In the genomic region with DNA sequence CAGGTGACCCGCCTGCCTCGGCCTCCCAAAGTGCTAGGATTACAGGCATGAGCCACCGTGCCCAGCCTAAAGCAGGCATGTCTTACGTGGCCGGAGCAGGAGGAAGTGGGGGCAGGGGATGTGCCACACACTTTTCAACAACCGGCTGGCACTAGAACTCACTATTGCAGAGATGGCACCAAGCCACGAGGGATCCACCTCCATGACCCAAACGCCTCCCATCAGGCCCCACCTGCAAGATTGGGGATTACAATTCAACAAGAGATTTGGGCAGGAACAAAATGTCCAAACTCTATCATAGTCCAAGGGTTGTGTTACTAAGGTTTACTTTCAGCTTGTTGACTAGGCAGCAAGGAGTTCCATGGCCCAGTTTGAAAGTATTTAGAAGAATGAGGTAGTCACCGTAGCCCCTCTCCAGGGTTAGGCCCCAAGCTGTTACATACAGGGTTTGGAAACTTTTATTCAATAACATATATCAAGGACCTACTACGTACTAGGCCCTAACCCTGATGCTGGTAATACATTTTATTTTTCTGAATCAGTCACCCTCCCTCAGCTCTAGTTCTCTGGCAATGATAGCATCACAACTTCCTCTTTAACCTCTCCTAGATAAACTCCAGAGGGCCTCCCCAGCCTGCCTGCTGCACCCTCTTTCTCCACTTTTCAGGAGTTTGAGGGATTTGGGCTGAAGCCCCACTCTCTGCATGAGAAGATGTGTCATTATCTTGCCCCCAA, we compare ENCODE assay signal across 9 cellular contexts. TPM values are rescaled to one million over a fixed set of nuclear protein-coding genes. Genes with fewer than 3 reads are reported as not detected.
DNase-seq lines count a peak whose midpoint lies in the region; ATAC-seq lines count a peak whose summit lies in the region.
"Had no signal": no experiment of that assay in that cellular context is flagged by ENCODE, and none has a peak within 500 bp of the region (broad histone marks: within the 10 kb centered on the region; RNA-seq: fewer than 3 reads in every experiment).

No MANE protein-coding gene starts in this region.

- peak; percentile 28 for DNase-seq in activated CD8-positive, alpha-beta memory T cell treated with anti-CD3 and anti-CD28 coated beads, Interleukin-2, amount 50 U/mL, for 48 hours
- DNase-seq in activated CD8-positive, alpha-beta memory T cell treated with anti-CD3 and anti-CD28 coated beads, Interleukin-2, amount 50 U/mL, for 4 hours: no peak
- DNase-seq in T-helper 17 cell (no peak), immature natural killer cell (no peak), stromal cell of bone marrow (ENCODE audit: low read depth) (peak; percentile 4), DMS153 treated with DMSO at 0.1 percent for 48 hours (lab: John Stamatoyannopoulos, UW; ENCODE audit: unreplicated experiment) (no peak)
- no peak for DNase-seq in stimulated activated CD4-positive, alpha-beta T cell treated with anti-CD3 and anti-CD28 coated beads, Interleukin-12 subunit alpha, Interleukin-12 subunit beta, amount 100 ng/mL, for 4 hours
- DNase-seq: NCI-H2081 had no signal

- peaks cover 16% of the 10 kb centered on the region for H3K4me1 Mint-ChIP-seq in T-helper 17 cell
- peaks cover 40 to 51% of the 10 kb centered on the region in 2 donors for H3K4me1 Mint-ChIP-seq in immature natural killer cell

- H3K4me3 Mint-ChIP-seq in T-helper 17 cell: peak overlapping the region; percentile 65
- H3K4me3 Mint-ChIP-seq in immature natural killer cell: peak overlapping the region; percentile 72 to 79 (median 74)

- H3K27ac Mint-ChIP-seq in T-helper 17 cell (peak overlapping the region; percentile 83), immature natural killer cell (peak overlapping the region; percentile 65 to 89 (median 80))

- H3K36me3 Mint-ChIP-seq in T-helper 17 cell (ENCODE audit: low read depth) (no peaks in the 10 kb centered on the region), immature natural killer cell (no peaks in the 10 kb centered on the region)

- peak; percentile 39 for ATAC-seq in T-helper 17 cell
- ATAC-seq in esophagus mucosa: no peak

- peaks cover 0 to 2% (median 0%) of the 10 kb centered on the region in 6 donors for H3K9me3 Mint-ChIP-seq in immature natural killer cell

- no peaks in the 10 kb centered on the region for H3K9me3 ChIP-seq in T-helper 17 cell (ENCODE audit: control insufficient read depth, low read length, poor library complexity, severe bottlenecking)

- H3K27me3 Mint-ChIP-seq in T-helper 17 cell (no peaks in the 10 kb centered on the region), immature natural killer cell (ENCODE audit: low read depth in 3 of 3) (no peaks in the 10 kb centered on the region)

RNA-seq across cellular contexts. Expression of a gene that starts 18.0 kb away (rescaled TPM):
- total RNA-seq in T-helper 17 cell: 10 to 100 TPM; 49.1 to 55.2 TPM
- 10 to 100 TPM; 25.6 to 39.8 (median 26.6) TPM for polyA plus RNA-seq in immature natural killer cell
- total RNA-seq in esophagus mucosa: 48.1 TPM

Comparison
In these comparisons a context has a peak if more than half of its experiments do, and no peak if none do; other contexts are left out.
1. DNase-seq: peak in activated CD8-positive, alpha-beta memory T cell treated with anti-CD3 and anti-CD28 coated beads, Interleukin-2, amount 50 U/mL, for 48 hours (single experiment) and stromal cell of bone marrow (single experiment); none in activated CD8-positive, alpha-beta memory T cell treated with anti-CD3 and anti-CD28 coated beads, Interleukin-2, amount 50 U/mL, for 4 hours (single experiment), T-helper 17 cell (0 of 3), immature natural killer cell (0 of 3), DMS153 treated with DMSO at 0.1 percent for 48 hours (single experiment) and stimulated activated CD4-positive, alpha-beta T cell treated with anti-CD3 and anti-CD28 coated beads, Interleukin-12 subunit alpha, Interleukin-12 subunit beta, amount 100 ng/mL, for 4 hours (single experiment).